In genomic region chr10:120183546-120183945, GRCh38 we compare ENCODE assay signal across 26 cellular contexts.
"Had no signal": no experiment of that assay in that cellular context is flagged by ENCODE, and none has a peak within 500 bp of the region (broad histone marks: within the 10 kb centered on the region; RNA-seq: fewer than 3 reads in every experiment).

No MANE protein-coding gene starts in this region.

- H3K9me3 ChIP-seq: colonic mucosa, esophagus squamous epithelium, gastrocnemius medialis, heart right ventricle, left lung, lower lobe of right lung, mucosa of descending colon had no signal

- H3K27me3 ChIP-seq: colonic mucosa, esophagus squamous epithelium, gastrocnemius medialis, heart right ventricle, left lung had no signal

- DNase-seq: colonic mucosa; cortex of kidney; effector CD8-positive, alpha-beta T cell; effector memory CD8-positive, alpha-beta T cell; endodermal cell; erythroblast; esophagus squamous epithelium; foreskin fibroblast; foreskin melanocyte; gastrocnemius medialis; glutamatergic neuron; head of caudate nucleus; heart right ventricle; hippocampal formation; left cardiac atrium; left lung; left ventricle myocardium superior; lower lobe of right lung; mesenchymal stem cell; mucosa of descending colon; naive B cell had no signal

- H3K4me1 ChIP-seq: colonic mucosa, esophagus squamous epithelium, gastrocnemius medialis, heart right ventricle, left lung, lower lobe of right lung had no signal

- FAIRE-seq: endometrium, islet of Langerhans, keratinocyte had no signal

- H3K27ac ChIP-seq: colonic mucosa, epithelial cell of prostate, esophagus squamous epithelium, gastrocnemius medialis, heart right ventricle, left lung, lower lobe of right lung had no signal

- ATAC-seq: effector memory CD8-positive, alpha-beta T cell; esophagus mucosa; gastrocnemius medialis; heart right ventricle; left cardiac atrium; left lung; left ventricle myocardium superior; lower lobe of right lung; mucosa of descending colon had no signal

- H3K36me3 ChIP-seq: colonic mucosa, esophagus squamous epithelium, gastrocnemius medialis, heart right ventricle, left lung, lower lobe of right lung had no signal

- H3K4me3 ChIP-seq: colonic mucosa, esophagus squamous epithelium, gastrocnemius medialis, heart right ventricle, left lung, lower lobe of right lung, mucosa of descending colon had no signal
